In genomic region chr2:191845876-191846786, GRCh38 we compare ENCODE assay signal across 1 cellular context.
A peak's percentile ranks its signal among the peaks of the same experiment; 100 is the strongest.
TF ChIP-seq lines count a peak whose summit lies in the region.

No MANE protein-coding gene starts in this region.

TF ChIP-seq in HepG2, 621 proteins besides CTCF, POLR2A, EP300 and RAD21 (continued from another document):
- TF ChIP-seq MTA1 (CRISPR knock-in tag; IDR thresholded peaks at IDR 0.05; ENCODE audit: borderline replicate concordance) (peak; percentile 89; the same call in 1 of the 2 replicates), NFKBIZ (CRISPR knock-in tag; IDR thresholded peaks at IDR 0.05) (no peak), SOX5 (CRISPR knock-in tag; IDR thresholded peaks at IDR 0.05; ENCODE audit: borderline replicate concordance) (no peak), AGO1 (IDR thresholded peaks at IDR 0.05; ENCODE audit: low read depth, low read length, poor library complexity, severe bottlenecking) (peak; percentile 50), ZNF12 (CRISPR knock-in tag; IDR thresholded peaks at IDR 0.05) (no peak), CSRNP1 (CRISPR knock-in tag; IDR thresholded peaks at IDR 0.05) (no peak), SIN3B (IDR thresholded peaks at IDR 0.05; ENCODE audit: low read length) (no peak), TGIF2 (CRISPR knock-in tag; IDR thresholded peaks at IDR 0.05) (no peak), ZBTB38 (CRISPR knock-in tag; IDR thresholded peaks at IDR 0.05) (peak; percentile 97), JUNB (CRISPR knock-in tag; IDR thresholded peaks at IDR 0.05; ENCODE audit: borderline replicate concordance) (no peak), ZNF781 (CRISPR knock-in tag; IDR thresholded peaks at IDR 0.05; ENCODE audit: borderline replicate concordance, not compliant biosample characterization) (no peak), ZMAT5 (CRISPR knock-in tag; IDR thresholded peaks at IDR 0.05; ENCODE audit: borderline replicate concordance, low read depth) (no peak), ZNF318 (CRISPR knock-in tag; IDR thresholded peaks at IDR 0.05) (no peak), ZNF510 (CRISPR knock-in tag; IDR thresholded peaks at IDR 0.05; ENCODE audit: low read depth) (no peak), ZNF205 (CRISPR knock-in tag; IDR thresholded peaks at IDR 0.05) (no peak), STAT6 (CRISPR knock-in tag; IDR thresholded peaks at IDR 0.05; ENCODE audit: borderline replicate concordance) (no peak), TFAP4 (IDR thresholded peaks at IDR 0.05; ENCODE audit: borderline replicate concordance, low read depth) (no peak), CBX5 (CRISPR knock-in tag; IDR thresholded peaks at IDR 0.05; ENCODE audit: borderline replicate concordance) (no peak), CAMTA2 (CRISPR knock-in tag; IDR thresholded peaks at IDR 0.05; ENCODE audit: borderline replicate concordance) (no peak), PRDM4 (CRISPR knock-in tag; IDR thresholded peaks at IDR 0.05; ENCODE audit: borderline replicate concordance) (no peak), SNAPC2 (CRISPR knock-in tag; IDR thresholded peaks at IDR 0.05) (no peak), ZNF484 (CRISPR knock-in tag; IDR thresholded peaks at IDR 0.05; ENCODE audit: borderline replicate concordance, low read depth) (no peak), ZNF18 (CRISPR knock-in tag; IDR thresholded peaks at IDR 0.05; ENCODE audit: insufficient replicate concordance) (no peak), SOX13 (IDR thresholded peaks at IDR 0.05) (no peak), SOX13 (CRISPR knock-in tag; conservative IDR thresholded peaks at IDR 0.05 in 1 of 2, IDR thresholded peaks at IDR 0.05 in 1 of 2) (no peak; a peak in 1 of 4 replicates), ZNF704 (CRISPR knock-in tag; IDR thresholded peaks at IDR 0.05; ENCODE audit: borderline replicate concordance) (0 out of 2 replicates have a peak, but pooled peaks have one; percentile 34), ZNF772 (CRISPR knock-in tag; IDR thresholded peaks at IDR 0.05) (0 out of 2 replicates have a peak, but pooled peaks have one; percentile 61), TFE3 (CRISPR knock-in tag; IDR thresholded peaks at IDR 0.05) (no peak), SETDB1 (CRISPR knock-in tag; IDR thresholded peaks at IDR 0.05; ENCODE audit: borderline replicate concordance) (no peak)
